1 cellular context compared by ENCODE assay signal in genomic region chr6:33414592-33415271, GRCh38.
TF ChIP-seq lines count a peak whose summit lies in the region.

No MANE protein-coding gene starts in this region.

TF ChIP-seq in HCT116, 20 proteins besides CTCF, POLR2A, EP300 and RAD21:
- TF ChIP-seq ZNF274 (IDR thresholded peaks at IDR 0.05; ENCODE audit: low read depth, low read length) (no peak), CEBPB (IDR thresholded peaks at IDR 0.05; ENCODE audit: low read depth) (no peak), YY1 (IDR thresholded peaks at IDR 0.05; ENCODE audit: extremely low read depth, insufficient replicate concordance, low read depth, low read length) (no peak), POLR2AphosphoS5 (IDR thresholded peaks at IDR 0.05; ENCODE audit: low read depth, low read length) (no peak), EZH2phosphoT487 (IDR thresholded peaks at IDR 0.05; ENCODE audit: borderline replicate concordance) (no peak), ZFX (IDR thresholded peaks at IDR 0.05) (no peak), SRF (IDR thresholded peaks at IDR 0.05; ENCODE audit: low read depth) (no peak), ATF3 (IDR thresholded peaks at IDR 0.05) (no peak), FOSL1 (IDR thresholded peaks at IDR 0.05; ENCODE audit: low read depth) (no peak), ZBTB33 (IDR thresholded peaks at IDR 0.05; ENCODE audit: extremely low read depth, insufficient replicate concordance, low read length) (no peak), EGR1 (IDR thresholded peaks at IDR 0.05; ENCODE audit: low read depth) (no peak), EZH2 (IDR thresholded peaks at IDR 0.05) (no peak), REST (IDR thresholded peaks at IDR 0.05; ENCODE audit: low read depth) (no peak), SP1 (IDR thresholded peaks at IDR 0.05; ENCODE audit: low read depth) (no peak), TCF7L2 (IDR thresholded peaks at IDR 0.05; ENCODE audit: borderline replicate concordance, extremely low read depth, insufficient read depth, insufficient read length) (no peak), JUND (IDR thresholded peaks at IDR 0.05) (no peak)
